Comparison of ENCODE assay signal across 16 cellular contexts in genomic region chr18:64981915-64982314, GRCh38.
DNase-seq lines count a peak whose midpoint lies in the region; ATAC-seq and TF ChIP-seq lines count a peak whose summit lies in the region.
"Had no signal": no experiment of that assay in that cellular context is flagged by ENCODE, and none has a peak within 500 bp of the region (broad histone marks: within the 10 kb centered on the region; RNA-seq: fewer than 3 reads in every experiment).

No MANE protein-coding gene starts in this region.

- H3K4me3 ChIP-seq in right cardiac atrium (ENCODE audit: low read length) (no peak overlapping the region), thyroid gland (replicated peaks in 1 of 3) (no peak overlapping the region)
- H3K4me3 ChIP-seq: A549 had no signal

- no peaks in the 10 kb centered on the region for H3K27me3 Mint-ChIP-seq in T-helper 17 cell

- WGBS in right cardiac atrium: 75% methylated on average over 2 of the region's 2 CpGs
- WGBS in thyroid gland, 2 donors: 37 to 40% methylated on average over 2 of the region's 2 CpGs

- no peak for DNase-seq in left cardiac atrium
- DNase-seq in cardiac septum (ENCODE audit: low spot score): no peak
- DNase-seq in DMS79 treated with DMSO at 0.1 percent for 48 hours (lab: John Stamatoyannopoulos, UW): peak; percentile 6
- DNase-seq in right cardiac atrium: no peak
- DNase-seq in thyroid gland: peak; percentile 54 to 58
- no peak for DNase-seq in T-helper 17 cell
- DNase-seq in NCI-H1694 treated with DMSO at 0.1 percent for 48 hours (lab: John Stamatoyannopoulos, UW): no peak
- DNase-seq in GM10266 (ENCODE audit: extremely low spot score): no peak
- DNase-seq: CD8-positive, alpha-beta T cell; COR-L47; DMS153; GOT3; H9; IMR-90 had no signal

- ATAC-seq in left cardiac atrium (peak; percentile 30 to 51), right cardiac atrium (peak; percentile 28 to 54), T-helper 17 cell (no peak)
- ATAC-seq: A549; CD8-positive, alpha-beta T cell had no signal

- H3K4me1 Mint-ChIP-seq in T-helper 17 cell: no peaks in the 10 kb centered on the region
- H3K4me1 Mint-ChIP-seq: CD14-positive monocyte, H9 had no signal

- H3K27ac ChIP-seq in right cardiac atrium (ENCODE audit: low read length) (no peak overlapping the region), thyroid gland (peak overlapping the region in 2 of 3 donors; percentile 46 to 79)
- H3K27ac ChIP-seq: A549 had no signal

- no peak overlapping the region for H3K27ac Mint-ChIP-seq in T-helper 17 cell
- H3K27ac Mint-ChIP-seq: CD14-positive monocyte; CD8-positive, alpha-beta T cell; H9 had no signal

- H3K36me3 ChIP-seq in thyroid gland: no peaks in the 10 kb centered on the region

- TF ChIP-seq POLR2A in thyroid gland (IDR thresholded peaks at IDR 0.05): no peak

- H3K27me3 ChIP-seq in right cardiac atrium (ENCODE audit: control insufficient read depth, insufficient read depth) (no peaks in the 10 kb centered on the region), thyroid gland (no peaks in the 10 kb centered on the region)

- no peaks in the 10 kb centered on the region for H3K9me3 ChIP-seq in right cardiac atrium (ENCODE audit: control insufficient read depth, low read length)
- H3K9me3 ChIP-seq in thyroid gland: no peaks in the 10 kb centered on the region
- H3K9me3 ChIP-seq in T-helper 17 cell (ENCODE audit: control insufficient read depth, low read length, poor library complexity, severe bottlenecking): no peaks in the 10 kb centered on the region
- H3K9me3 ChIP-seq: A549 had no signal

- intact Hi-C loops in left cardiac atrium (cut with DNase I) (no loop called here), cardiac septum (cut with DNase I) (no loop called here), right cardiac atrium (cut with DNase I) (no loop called here), thyroid gland (cut with DNase I) (no loop called here)

- no peak overlapping the region for H3K4me3 Mint-ChIP-seq in T-helper 17 cell
- H3K4me3 Mint-ChIP-seq: CD14-positive monocyte; CD8-positive, alpha-beta T cell; H9 had no signal

- TF ChIP-seq CTCF in thyroid gland (IDR thresholded peaks at IDR 0.05): no peak
- TF ChIP-seq CTCF in GM10266 (IDR thresholded peaks at IDR 0.05; ENCODE audit: control insufficient read depth, insufficient read depth, low read depth, missing control alignments): no peak

- peaks cover 1% of the 10 kb centered on the region for H3K4me1 ChIP-seq in right cardiac atrium (ENCODE audit: control insufficient read depth, insufficient read depth, low read length)
- peaks cover 12 to 13% of the 10 kb centered on the region in 2 donors for H3K4me1 ChIP-seq in thyroid gland
- H3K4me1 ChIP-seq: A549 had no signal

- no peaks in the 10 kb centered on the region for H3K36me3 Mint-ChIP-seq in T-helper 17 cell (ENCODE audit: low read depth)
- H3K36me3 Mint-ChIP-seq: CD14-positive monocyte; CD8-positive, alpha-beta T cell had no signal

Comparison
In these comparisons a context has a peak if more than half of its experiments do, and no peak if none do; other contexts are left out.
1. DNase-seq: peak in DMS79 treated with DMSO at 0.1 percent for 48 hours (single experiment) and thyroid gland (2 of 2); none in left cardiac atrium (single experiment), cardiac septum (single experiment), right cardiac atrium (0 of 3), T-helper 17 cell (0 of 3), NCI-H1694 treated with DMSO at 0.1 percent for 48 hours (single experiment) and GM10266 (single experiment).